In genomic region chr12:3129301-3130052, GRCh38 we compare ENCODE assay signal across 7 cellular contexts. TPM values are rescaled to one million over a fixed set of nuclear protein-coding genes. Genes with fewer than 3 reads are reported as not detected.
DNase-seq lines count a peak whose midpoint lies in the region; ATAC-seq and TF ChIP-seq lines count a peak whose summit lies in the region.

No MANE protein-coding gene starts in this region.

- no peak overlapping the region for H3K4me3 ChIP-seq in GM12864 (ENCODE audit: low read depth, low read length)

- DNase-seq in GM12864 (ENCODE audit: low read depth) (peak; percentile 26), M059J (ENCODE audit: low read depth) (peak; percentile 92), myocyte (ENCODE audit: low read depth) (peak; percentile 66), midbrain (lab: John Stamatoyannopoulos, UW) (no peak)

- ATAC-seq in activated T-helper 17 cell treated with anti-CD3 and anti-CD28 coated beads, Interleukin-2, amount 50 U/mL, for 72 hours (replicated peaks), result no peak
- ATAC-seq in HG03469 (IDR thresholded peaks at IDR 0.05; ENCODE audit: unreplicated experiment) (no peak), HG03139 (IDR thresholded peaks at IDR 0.05; ENCODE audit: unreplicated experiment) (no peak)

- peaks cover 4% of the 10 kb centered on the region for H3K9me3 Mint-ChIP-seq in activated T-helper 17 cell treated with anti-CD3 and anti-CD28 coated beads, Interleukin-2, amount 50 U/mL, for 72 hours

- peaks cover 6% of the 10 kb centered on the region for H3K4me1 Mint-ChIP-seq in activated T-helper 17 cell treated with anti-CD3 and anti-CD28 coated beads, Interleukin-2, amount 50 U/mL, for 72 hours

- peaks cover 49% of the 10 kb centered on the region for H3K27me3 Mint-ChIP-seq in activated T-helper 17 cell treated with anti-CD3 and anti-CD28 coated beads, Interleukin-2, amount 50 U/mL, for 72 hours

- TF ChIP-seq CTCF in GM12864 (IDR thresholded peaks at IDR 0.05; ENCODE audit: low read depth, low read length, missing control alignments), result no peak

- peak overlapping the region; percentile 9 for H3K4me3 Mint-ChIP-seq in activated T-helper 17 cell treated with anti-CD3 and anti-CD28 coated beads, Interleukin-2, amount 50 U/mL, for 72 hours

- no peaks in the 10 kb centered on the region for H3K36me3 Mint-ChIP-seq in activated T-helper 17 cell treated with anti-CD3 and anti-CD28 coated beads, Interleukin-2, amount 50 U/mL, for 72 hours (ENCODE audit: low read depth)

- no peak overlapping the region for H3K27ac Mint-ChIP-seq in activated T-helper 17 cell treated with anti-CD3 and anti-CD28 coated beads, Interleukin-2, amount 50 U/mL, for 72 hours

RNA-seq across cellular contexts. Expression of gene TSPAN9, which starts 52.3 kb away (rescaled TPM):
- total RNA-seq in M059J (2014; rRNA removed; shearing (Covaris generic)), result 15.3 and 17.1 TPM in 2 replicates
- 1 to 10 TPM in 1 of 2 donors, under 1 TPM in 1; 0.65 to 2.7 TPM for total RNA-seq in activated T-helper 17 cell treated with anti-CD3 and anti-CD28 coated beads, Interleukin-2, amount 50 U/mL, for 72 hours
- total RNA-seq in myocyte, result 238 and 379 TPM in 2 replicates
- 204 TPM for polyA plus RNA-seq in myocyte (2012)

Comparison
In these comparisons a context has a peak if more than half of its experiments do, and no peak if none do; other contexts are left out.
1. RNA of gene TSPAN9, which starts 52.3 kb away (total RNA-seq): 238 to 379 TPM in myocyte; 15.3 to 17.1 TPM in M059J and 0.65 to 2.7 TPM in activated T-helper 17 cell treated with anti-CD3 and anti-CD28 coated beads, Interleukin-2, amount 50 U/mL, for 72 hours; every median in the first group is over 10 times any median in the second.